ENCODE assay signal across 8 cellular contexts in genomic region chr4:27084685-27085356, GRCh38.
DNase-seq lines count a peak whose midpoint lies in the region; ATAC-seq and TF ChIP-seq lines count a peak whose summit lies in the region.
"Had no signal": no experiment of that assay in that cellular context is flagged by ENCODE, and none has a peak within 500 bp of the region (broad histone marks: within the 10 kb centered on the region; RNA-seq: fewer than 3 reads in every experiment).

No MANE protein-coding gene starts in this region.

- H3K27ac ChIP-seq in coronary artery (no peak overlapping the region), lower lobe of right lung (no peak overlapping the region), thyroid gland (no peak overlapping the region)
- H3K27ac ChIP-seq: SJSA1 had no signal

- no peak for TF ChIP-seq POLR2A in thyroid gland (IDR thresholded peaks at IDR 0.05)

- intact Hi-C loops in lower lobe of right lung (cut with DNase I) (no loop called here), thyroid gland (cut with DNase I) (no loop called here)

- peak in 1 of 2 donors; percentile 61 for ATAC-seq in lower lobe of right lung

- H3K36me3 ChIP-seq in lower lobe of right lung (no peaks in the 10 kb centered on the region), thyroid gland (no peaks in the 10 kb centered on the region)
- H3K36me3 ChIP-seq: SJSA1 had no signal

- H3K9me3 ChIP-seq in lower lobe of right lung (no peaks in the 10 kb centered on the region), thyroid gland (no peaks in the 10 kb centered on the region)
- H3K9me3 ChIP-seq: SJSA1 had no signal

- CTCF ChIA-PET in GM10248 (lab: Yijun Ruan, JAX): no interaction called here

- H3K4me3 ChIP-seq in coronary artery: peak overlapping the region; percentile 55
- H3K4me3 ChIP-seq in lower lobe of right lung: peak overlapping the region; percentile 46
- H3K4me3 ChIP-seq in thyroid gland (replicated peaks in 1 of 3): no peak overlapping the region
- H3K4me3 ChIP-seq: SJSA1 had no signal

- DNase-seq in GM10248 (ENCODE audit: extremely low spot score) (peak; percentile 19), NCI-H524 (lab: John Stamatoyannopoulos, UW) (peak; percentile 46 to 69), coronary artery (ENCODE audit: low spot score) (no peak), lower lobe of right lung (peak; percentile 53), thyroid gland (peak; percentile 5 to 21), NCI-H187 treated with DMSO at 0.1 percent for 48 hours (lab: John Stamatoyannopoulos, UW) (no peak), NCI-H187 (lab: John Stamatoyannopoulos, UW) (no peak)

- H3K27me3 ChIP-seq in lower lobe of right lung (ENCODE audit: low read depth) (peaks cover 23% of the 10 kb centered on the region), thyroid gland (no peaks in the 10 kb centered on the region)
- H3K27me3 ChIP-seq: SJSA1 had no signal

- 3 to 4% methylated on average over 33 of the region's 33 CpGs for WGBS in thyroid gland, 2 donors

- H3K4me1 ChIP-seq in lower lobe of right lung (peaks cover 22% of the 10 kb centered on the region), thyroid gland (peaks cover 0 to 4% of the 10 kb centered on the region in 2 donors)
- H3K4me1 ChIP-seq: SJSA1 had no signal

- no peak for TF ChIP-seq CTCF in GM10248 (IDR thresholded peaks at IDR 0.05; ENCODE audit: control extremely low read depth, extremely low read depth, low read depth, missing control alignments)
- no peak for TF ChIP-seq CTCF in coronary artery (IDR thresholded peaks at IDR 0.05)
- peak; percentile 23 for TF ChIP-seq CTCF in lower lobe of right lung (IDR thresholded peaks at IDR 0.05)
- no peak for TF ChIP-seq CTCF in thyroid gland (IDR thresholded peaks at IDR 0.05)

- POLR2A ChIA-PET in GM10248 (lab: Yijun Ruan, JAX): no interaction called here

Comparison
In these comparisons a context has a peak if more than half of its experiments do, and no peak if none do; other contexts are left out.
1. DNase-seq: peak in GM10248 (single experiment), NCI-H524 (2 of 2), lower lobe of right lung (single experiment) and thyroid gland (2 of 2); none in coronary artery (single experiment), NCI-H187 treated with DMSO at 0.1 percent for 48 hours (single experiment) and NCI-H187 (0 of 2).
2. H3K4me3 ChIP-seq: peak in coronary artery (single experiment) and lower lobe of right lung (single experiment); none in thyroid gland (0 of 3).